ENCODE assay signal across 13 cellular contexts in genomic region chr13:25420161-25420560, GRCh38. TPM values are rescaled to one million over a fixed set of nuclear protein-coding genes. Genes with fewer than 3 reads are reported as not detected.
"Had no signal": no experiment of that assay in that cellular context is flagged by ENCODE, and none has a peak within 500 bp of the region (broad histone marks: within the 10 kb centered on the region; RNA-seq: fewer than 3 reads in every experiment).

No MANE protein-coding gene starts in this region.

- H3K36me3 Mint-ChIP-seq: activated naive CD4-positive, alpha-beta T cell treated with anti-CD3 and anti-CD28 coated beads, Interleukin-2, amount 10 ng/mL, durations not matched to agents 7 days and 5 days; natural killer cell; stimulated activated memory B cell treated with anti-CD40 and anti-IgM and Interleukin-4, amounts not matched to agents 10 μg/mL and 1 μg/mL and 100 μg/mL, for 72 hours had no signal

- H3K36me3 ChIP-seq: ascending aorta, breast epithelium, gastrocnemius medialis, heart left ventricle had no signal

- DNase-seq: activated CD4-positive, alpha-beta T cell treated with anti-CD3 and anti-CD28 coated beads for 1 hour; activated CD4-positive, alpha-beta T cell treated with anti-CD3 and anti-CD28 coated beads, Interleukin-2, amount 50 U/mL, for 4 hours; activated naive CD4-positive, alpha-beta T cell treated with anti-CD3 and anti-CD28 coated beads, Interleukin-2, amount 10 ng/mL, durations not matched to agents 7 days and 5 days; endodermal cell; gastrocnemius medialis; heart left ventricle; mesendoderm; natural killer cell had no signal

- H3K4me3 ChIP-seq: ascending aorta, breast epithelium, dorsolateral prefrontal cortex, gastrocnemius medialis, heart left ventricle had no signal

- H3K4me3 Mint-ChIP-seq: activated naive CD4-positive, alpha-beta T cell treated with anti-CD3 and anti-CD28 coated beads, Interleukin-2, amount 10 ng/mL, durations not matched to agents 7 days and 5 days; activated T-helper 17 cell treated with anti-CD3 and anti-CD28 coated beads, Interleukin-2, amount 50 U/mL, for 72 hours; endodermal cell; natural killer cell; stimulated activated memory B cell treated with anti-CD40 and anti-IgM and Interleukin-4, amounts not matched to agents 10 μg/mL and 1 μg/mL and 100 μg/mL, for 72 hours had no signal

- ATAC-seq: activated T-helper 17 cell treated with anti-CD3 and anti-CD28 coated beads, Interleukin-2, amount 50 U/mL, for 72 hours; gastrocnemius medialis; heart left ventricle; natural killer cell; stimulated activated memory B cell treated with anti-CD40 and anti-IgM and Interleukin-4, amounts not matched to agents 10 μg/mL and 1 μg/mL and 100 μg/mL, for 72 hours had no signal

- H3K27ac ChIP-seq: ascending aorta, breast epithelium, gastrocnemius medialis, heart left ventricle had no signal

- H3K4me1 Mint-ChIP-seq: activated naive CD4-positive, alpha-beta T cell treated with anti-CD3 and anti-CD28 coated beads, Interleukin-2, amount 10 ng/mL, durations not matched to agents 7 days and 5 days; activated T-helper 17 cell treated with anti-CD3 and anti-CD28 coated beads, Interleukin-2, amount 50 U/mL, for 72 hours; endodermal cell; natural killer cell; stimulated activated memory B cell treated with anti-CD40 and anti-IgM and Interleukin-4, amounts not matched to agents 10 μg/mL and 1 μg/mL and 100 μg/mL, for 72 hours had no signal

- H3K4me1 ChIP-seq: ascending aorta, breast epithelium, gastrocnemius medialis, heart left ventricle had no signal

- H3K9me3 ChIP-seq: ascending aorta, breast epithelium, gastrocnemius medialis, heart left ventricle had no signal

- H3K27me3 ChIP-seq: ascending aorta, dorsolateral prefrontal cortex had no signal

- H3K9me3 Mint-ChIP-seq: activated naive CD4-positive, alpha-beta T cell treated with anti-CD3 and anti-CD28 coated beads, Interleukin-2, amount 10 ng/mL, durations not matched to agents 7 days and 5 days; activated T-helper 17 cell treated with anti-CD3 and anti-CD28 coated beads, Interleukin-2, amount 50 U/mL, for 72 hours; endodermal cell; natural killer cell; stimulated activated memory B cell treated with anti-CD40 and anti-IgM and Interleukin-4, amounts not matched to agents 10 μg/mL and 1 μg/mL and 100 μg/mL, for 72 hours had no signal

- H3K27ac Mint-ChIP-seq: activated naive CD4-positive, alpha-beta T cell treated with anti-CD3 and anti-CD28 coated beads, Interleukin-2, amount 10 ng/mL, durations not matched to agents 7 days and 5 days; activated T-helper 17 cell treated with anti-CD3 and anti-CD28 coated beads, Interleukin-2, amount 50 U/mL, for 72 hours; endodermal cell; natural killer cell; stimulated activated memory B cell treated with anti-CD40 and anti-IgM and Interleukin-4, amounts not matched to agents 10 μg/mL and 1 μg/mL and 100 μg/mL, for 72 hours had no signal

RNA-seq across cellular contexts. Expression of gene ATP8A2, which starts 48.4 kb away (rescaled TPM):
- total RNA-seq: gastrocnemius medialis had no signal
